ENCODE assay signal across 17 cellular contexts in the genomic region with DNA sequence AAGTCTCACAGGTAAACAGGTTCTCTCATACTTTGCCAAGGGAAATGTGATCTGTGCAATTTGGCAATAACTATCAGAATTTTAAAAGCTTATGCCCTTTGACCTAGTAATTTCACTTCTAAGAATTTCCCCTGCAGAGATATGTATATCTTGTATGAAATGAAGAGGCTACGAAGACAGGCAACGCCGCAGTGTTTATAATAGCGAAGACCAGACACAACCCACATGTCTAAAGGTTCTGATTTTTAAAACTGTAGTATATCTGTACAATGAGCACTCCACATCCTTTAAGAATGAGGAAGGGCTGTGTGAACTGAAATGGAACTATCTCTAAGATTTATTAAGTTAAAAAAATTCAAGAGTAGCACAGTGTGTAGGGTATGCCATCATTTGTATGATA. TPM values are rescaled to one million over a fixed set of nuclear protein-coding genes. Genes with fewer than 3 reads are reported as not detected.
DNase-seq lines count a peak whose midpoint lies in the region; TF ChIP-seq lines count a peak whose summit lies in the region.
"Had no signal": no experiment of that assay in that cellular context is flagged by ENCODE, and none has a peak within 500 bp of the region (broad histone marks: within the 10 kb centered on the region; RNA-seq: fewer than 3 reads in every experiment).

No MANE protein-coding gene starts in this region.

- WGBS in esophagus muscularis mucosa, result 65% methylated on average over 4 of the region's 4 CpGs

- H3K36me3 ChIP-seq in breast epithelium (no peaks in the 10 kb centered on the region), esophagus muscularis mucosa (peaks cover 0 to 9% (median 0%) of the 10 kb centered on the region in 4 donors), mucosa of rectum (ENCODE audit: control insufficient read depth in 2 of 2, insufficient read depth in 2 of 2, low read length in 2 of 2) (peaks cover 3 to 8% of the 10 kb centered on the region in 2 donors), uterus (no peaks in the 10 kb centered on the region)
- H3K36me3 ChIP-seq: neural progenitor cell had no signal

- TF ChIP-seq POLR2A in breast epithelium (IDR thresholded peaks at IDR 0.05), result no peak
- TF ChIP-seq POLR2A in esophagus muscularis mucosa (IDR thresholded peaks at IDR 0.05; ENCODE audit: low read depth), result no peak
- TF ChIP-seq POLR2A in uterus (IDR thresholded peaks at IDR 0.05), result no peak
- no peak for TF ChIP-seq POLR2A in erythroblast (IDR thresholded peaks at IDR 0.05; ENCODE audit: low read length)

- H3K9me3 ChIP-seq in breast epithelium (no peaks in the 10 kb centered on the region), esophagus muscularis mucosa (no peaks in the 10 kb centered on the region), mucosa of rectum (ENCODE audit: control insufficient read depth in 2 of 2, low read length in 2 of 2) (no peaks in the 10 kb centered on the region), uterus (no peaks in the 10 kb centered on the region)

- intact Hi-C loops in breast epithelium (cut with DNase I; ENCODE audit: low total_unique reads) (loop anchor here (10.0 kb wide), 1 partner anchor 923 kb away; no protein-coding TSS in a partner anchor), MCF 10A (cut with micrococcal nuclease) (no loop called here), esophagus muscularis mucosa (cut with DNase I) (no loop called here), uterus (cut with DNase I; ENCODE audit: low total_unique reads) (no loop called here)

- H3K36me3 Mint-ChIP-seq in MCF 10A (ENCODE audit: insufficient read depth, unreplicated experiment), result peaks cover 50% of the 10 kb centered on the region
- H3K36me3 Mint-ChIP-seq: neural progenitor cell had no signal

- no peak for TF ChIP-seq CTCF in breast epithelium (IDR thresholded peaks at IDR 0.05)
- no peak for TF ChIP-seq CTCF in MCF 10A (IDR thresholded peaks at IDR 0.05; ENCODE audit: unreplicated experiment)
- TF ChIP-seq CTCF in esophagus muscularis mucosa (IDR thresholded peaks at IDR 0.05), result no peak
- no peak for TF ChIP-seq CTCF in uterus (IDR thresholded peaks at IDR 0.05)

- H3K27me3 ChIP-seq in breast epithelium (no peaks in the 10 kb centered on the region), esophagus muscularis mucosa (no peaks in the 10 kb centered on the region), mucosa of rectum (ENCODE audit: control insufficient read depth in 2 of 2, insufficient read depth in 2 of 2, low read length in 2 of 2) (no peaks in the 10 kb centered on the region), uterus (no peaks in the 10 kb centered on the region)
- H3K27me3 ChIP-seq: neural progenitor cell had no signal

- H3K27ac ChIP-seq in breast epithelium (peak overlapping the region; percentile 0 to 53), esophagus muscularis mucosa (replicated peaks in 1 of 4) (peak overlapping the region in 3 of 4 donors; percentile 93 to 99 (median 97)), mucosa of rectum (ENCODE audit: low read depth in 2 of 2, low read length in 2 of 2) (peak overlapping the region; percentile 57 to 59), uterus (peak overlapping the region; percentile 97 to 99)
- H3K27ac ChIP-seq: 22Rv1, neural progenitor cell had no signal

- CTCF ChIA-PET in MCF 10A (lab: Yijun Ruan, JAX), result interaction anchor here (1.3 kb wide), 1 partner anchor 26 kb away, joined by 3 read pairs; no protein-coding TSS in a partner anchor

- H3K4me1 ChIP-seq in breast epithelium (peaks cover 9 to 15% of the 10 kb centered on the region in 2 donors), esophagus muscularis mucosa (peaks cover 63 to 79% (median 69%) of the 10 kb centered on the region in 4 donors), mucosa of rectum (ENCODE audit: control insufficient read depth in 2 of 2, insufficient read depth in 2 of 2, low read length in 2 of 2) (peaks cover 26 to 46% of the 10 kb centered on the region in 2 donors), uterus (peaks cover 15 to 17% of the 10 kb centered on the region in 2 donors)

- peaks cover 36% of the 10 kb centered on the region for H3K4me1 Mint-ChIP-seq in MCF 10A (ENCODE audit: insufficient read depth, unreplicated experiment)

- no peaks in the 10 kb centered on the region for H3K9me3 Mint-ChIP-seq in MCF 10A (ENCODE audit: unreplicated experiment)
- H3K9me3 Mint-ChIP-seq: neural progenitor cell, T-cell had no signal

- no peak overlapping the region for H3K27ac Mint-ChIP-seq in MCF 10A (ENCODE audit: low read depth, unreplicated experiment)
- H3K27ac Mint-ChIP-seq: neural progenitor cell, T-cell had no signal

- POLR2A ChIA-PET in MCF 10A (lab: Yijun Ruan, JAX), result no interaction called here

- DNase-seq in breast epithelium (ENCODE audit: low spot score in 2 of 2), result no peak
- DNase-seq in MCF 10A (ENCODE audit: unreplicated experiment), result no peak
- no peak for DNase-seq in esophagus muscularis mucosa (ENCODE audit: extremely low spot score)
- no peak for DNase-seq in uterus
- DNase-seq in NCI-H187 treated with DMSO at 0.1 percent for 48 hours (lab: John Stamatoyannopoulos, UW), result no peak
- DNase-seq in activated T-cell treated with anti-CD3 and anti-CD28 coated beads, Interleukin-2, amount 50 U/mL, for 48 hours, result no peak
- DNase-seq in erythroblast (lab: John Stamatoyannopoulos, UW), result no peak
- DNase-seq: activated gamma-delta T cell treated with Interleukin-2 at 50 U/mL for 16 hours; amygdala; effector CD8-positive, alpha-beta T cell; mesendoderm; NCI-H526 treated with DMSO at 0.1 percent for 48 hours; SHP77; T-cell had no signal

- no peak for TF ChIP-seq EP300 in esophagus muscularis mucosa (IDR thresholded peaks at IDR 0.05)

- H3K4me3 ChIP-seq in breast epithelium (no peak overlapping the region), esophagus muscularis mucosa (no peak overlapping the region), mucosa of rectum (ENCODE audit: low read length in 2 of 2) (no peak overlapping the region), uterus (no peak overlapping the region)
- H3K4me3 ChIP-seq: neural progenitor cell had no signal

- peak overlapping the region in 1 of 2 donors; percentile 24 for H3K9ac ChIP-seq in mucosa of rectum (ENCODE audit: low read depth in 1 of 2, low read length in 2 of 2)
- H3K9ac ChIP-seq: neural progenitor cell had no signal

- H3K4me3 Mint-ChIP-seq in MCF 10A (ENCODE audit: unreplicated experiment), result no peak overlapping the region
- H3K4me3 Mint-ChIP-seq: neural progenitor cell, T-cell had no signal

- H3K27me3 Mint-ChIP-seq in MCF 10A (ENCODE audit: insufficient read depth, unreplicated experiment), result no peaks in the 10 kb centered on the region
- H3K27me3 Mint-ChIP-seq: T-cell had no signal

- no TSS peak for BruUV-seq in MCF 10A (replicated peaks; lab: Mats Ljungman, UMichigan)

RNA-seq across cellular contexts. Expression of a gene that starts 7.5 kb away (rescaled TPM):
- total RNA-seq in breast epithelium (10 to 100 TPM; 28.2 to 42.9 (median 41.6) TPM), MCF 10A (2022) (56.8 and 57.9 TPM in 2 replicates), esophagus muscularis mucosa (10 to 100 TPM; 16.6 to 37.1 (median 32.4) TPM), uterus (10 to 100 TPM; 17.2 to 64.4 (median 25.4) TPM)

Comparison
In these comparisons a context has a peak if more than half of its experiments do, and no peak if none do; other contexts are left out.
1. H3K27ac ChIP-seq: peak in every context shown above with its lines; median percentile 98 in uterus; 97 in esophagus muscularis mucosa; 58 in mucosa of rectum; 26 in breast epithelium.